In genomic region chr7:120864146-120864920, GRCh38 we compare ENCODE assay signal across 28 cellular contexts. TPM values are rescaled to one million over a fixed set of nuclear protein-coding genes. Genes with fewer than 3 reads are reported as not detected.
DNase-seq lines count a peak whose midpoint lies in the region; ATAC-seq and TF ChIP-seq lines count a peak whose summit lies in the region.
"Had no signal": no experiment of that assay in that cellular context is flagged by ENCODE, and none has a peak within 500 bp of the region (broad histone marks: within the 10 kb centered on the region; RNA-seq: fewer than 3 reads in every experiment).

No MANE protein-coding gene starts in this region.

- CTCF ChIA-PET in A673 (lab: Charles Lee): no interaction called here
- CTCF ChIA-PET in activated CD4-positive, alpha-beta T cell treated with anti-CD3 and anti-CD28 coated beads for 36 hours (lab: Charles Lee): interaction anchor here (0.8 kb wide), 1 partner anchor 61 kb away, joined by 3 read pairs; no protein-coding TSS in a partner anchor

- no peaks in the 10 kb centered on the region for H3K79me1 ChIP-seq in H9 (ENCODE audit: insufficient read depth, low read depth, low read length, poor library complexity, severe bottlenecking)

- peaks cover 0 to 2% of the 10 kb centered on the region in 2 experiments; a peak in 1 of 4 replicates for H3K4me1 Mint-ChIP-seq in H9
- no peaks in the 10 kb centered on the region for H3K4me1 Mint-ChIP-seq in activated CD4-positive, alpha-beta T cell treated with anti-CD3 and anti-CD28 coated beads for 36 hours
- H3K4me1 Mint-ChIP-seq: activated CD4-positive, alpha-beta memory T cell treated with anti-CD3 and anti-CD28 coated beads, Interleukin-2, amount 10 ng/mL, durations not matched to agents 7 days and 5 days; activated naive CD8-positive, alpha-beta T cell treated with anti-CD3 and anti-CD28 coated beads, Interleukin-2, amount 10 ng/mL, durations not matched to agents 7 days and 5 days; immature natural killer cell; stimulated activated naive B cell treated with anti-CD40 and anti-IgM and Interleukin-4, amounts not matched to agents 10 μg/mL and 1 μg/mL and 100 μg/mL, for 72 hours had no signal

- BruUV-seq in A673 (replicated peaks; lab: Mats Ljungman, UMichigan): no TSS peak

- no peak overlapping the region for H3K23ac ChIP-seq in H9 (ENCODE audit: insufficient read length, low read depth, low read length)

- POLR2A ChIA-PET in A673 (lab: Charles Lee; ENCODE audit: low non-redundant PET): no interaction called here
- POLR2A ChIA-PET in activated CD4-positive, alpha-beta T cell treated with anti-CD3 and anti-CD28 coated beads for 36 hours (lab: Charles Lee): no interaction called here

- no peaks in the 10 kb centered on the region for H3K27me3 ChIP-seq in A673 (replicated peaks; ENCODE audit: insufficient read depth, low read depth, low read length, poor library complexity)
- H3K27me3 ChIP-seq in H9 (ENCODE audit: insufficient read depth, low read length): no peaks in the 10 kb centered on the region
- H3K27me3 ChIP-seq: gastrocnemius medialis had no signal

- no peak overlapping the region for H4K8ac ChIP-seq in H9 (replicated peaks; ENCODE audit: insufficient read length, low read depth, low read length)

- H3K27ac Mint-ChIP-seq in H9: no peak overlapping the region
- H3K27ac Mint-ChIP-seq in activated CD4-positive, alpha-beta T cell treated with anti-CD3 and anti-CD28 coated beads for 36 hours: no peak overlapping the region
- H3K27ac Mint-ChIP-seq: activated CD4-positive, alpha-beta memory T cell treated with anti-CD3 and anti-CD28 coated beads, Interleukin-2, amount 10 ng/mL, durations not matched to agents 7 days and 5 days; activated naive CD8-positive, alpha-beta T cell treated with anti-CD3 and anti-CD28 coated beads, Interleukin-2, amount 10 ng/mL, durations not matched to agents 7 days and 5 days; CD8-positive, alpha-beta T cell; immature natural killer cell; stimulated activated naive B cell treated with anti-CD40 and anti-IgM and Interleukin-4, amounts not matched to agents 10 μg/mL and 1 μg/mL and 100 μg/mL, for 72 hours had no signal

- no peak overlapping the region for H4K5ac ChIP-seq in H9 (ENCODE audit: insufficient read length, low read depth, low read length)

- peak; percentile 37 for DNase-seq in A673 (ENCODE audit: low spot score)
- peak; percentile 58 for DNase-seq in astrocyte of the hippocampus (ENCODE audit: low read depth, low spot score)
- DNase-seq in left kidney (ENCODE audit: low read depth, low spot score): peak; percentile 48
- DNase-seq in H9: no peak
- DNase-seq in nucleus accumbens (lab: John Stamatoyannopoulos, UW): no peak
- DNase-seq in activated CD4-positive, alpha-beta T cell treated with anti-CD3 and anti-CD28 coated beads for 36 hours: no peak
- DNase-seq in SK-N-DZ (ENCODE audit: low spot score): no peak
- DNase-seq: activated CD4-positive, alpha-beta memory T cell treated with anti-CD3 and anti-CD28 coated beads, Interleukin-2, amount 10 ng/mL, durations not matched to agents 7 days and 5 days; activated CD4-positive, CD25-positive, alpha-beta regulatory T cell; activated effector memory CD4-positive, alpha-beta T cell treated with Interleukin-2 at 50 U/mL for 16 hours; activated naive CD8-positive, alpha-beta T cell treated with anti-CD3 and anti-CD28 coated beads, Interleukin-2, amount 10 ng/mL, durations not matched to agents 7 days and 5 days; CD8-positive, alpha-beta T cell; central memory CD4-positive, alpha-beta T cell; gastrocnemius medialis; hippocampal formation; immature natural killer cell; KG1; left lung; mesenchymal stem cell; MM.1S; NCI-H1436; psoas muscle; stimulated activated CD4-positive, alpha-beta T cell treated with anti-CD3 and anti-CD28 coated beads, Interleukin-15, amount 100 ng/mL, for 24 hours; stimulated activated naive B cell treated with anti-CD40 and anti-IgM and Interleukin-4, amounts not matched to agents 10 μg/mL and 1 μg/mL and 100 μg/mL, for 72 hours had no signal

- H3K36me3 Mint-ChIP-seq in H9 (ENCODE audit: insufficient read depth in 1 of 3, low read depth in 3 of 3): no peaks in the 10 kb centered on the region
- H3K36me3 Mint-ChIP-seq in activated CD4-positive, alpha-beta T cell treated with anti-CD3 and anti-CD28 coated beads for 36 hours (ENCODE audit: low read depth): no peaks in the 10 kb centered on the region
- H3K36me3 Mint-ChIP-seq: activated naive CD8-positive, alpha-beta T cell treated with anti-CD3 and anti-CD28 coated beads, Interleukin-2, amount 10 ng/mL, durations not matched to agents 7 days and 5 days; CD8-positive, alpha-beta T cell; immature natural killer cell; stimulated activated naive B cell treated with anti-CD40 and anti-IgM and Interleukin-4, amounts not matched to agents 10 μg/mL and 1 μg/mL and 100 μg/mL, for 72 hours had no signal

- H3K4me3 ChIP-seq in A673 (ENCODE audit: low read depth, low read length, poor library complexity, severe bottlenecking): no peak overlapping the region
- H3K4me3 ChIP-seq: gastrocnemius medialis, left lung, psoas muscle, SK-N-MC, suprapubic skin had no signal

- TF ChIP-seq RAD21 in Ishikawa (IDR thresholded peaks at IDR 0.05; ENCODE audit: low read depth): no peak

- H3K9ac ChIP-seq in H9 (ENCODE audit: extremely low read depth, insufficient read length, low read length): no peak overlapping the region

- H3K4me3 Mint-ChIP-seq in H9: no peak overlapping the region
- H3K4me3 Mint-ChIP-seq in activated CD4-positive, alpha-beta T cell treated with anti-CD3 and anti-CD28 coated beads for 36 hours: no peak overlapping the region
- H3K4me3 Mint-ChIP-seq: activated CD4-positive, alpha-beta memory T cell treated with anti-CD3 and anti-CD28 coated beads, Interleukin-2, amount 10 ng/mL, durations not matched to agents 7 days and 5 days; activated naive CD8-positive, alpha-beta T cell treated with anti-CD3 and anti-CD28 coated beads, Interleukin-2, amount 10 ng/mL, durations not matched to agents 7 days and 5 days; CD8-positive, alpha-beta T cell; immature natural killer cell; stimulated activated naive B cell treated with anti-CD40 and anti-IgM and Interleukin-4, amounts not matched to agents 10 μg/mL and 1 μg/mL and 100 μg/mL, for 72 hours had no signal

- no peaks in the 10 kb centered on the region for H3K9me3 ChIP-seq in A673 (ENCODE audit: low read depth, low read length, poor library complexity, severe bottlenecking)
- no peaks in the 10 kb centered on the region for H3K9me3 ChIP-seq in H9 (ENCODE audit: control insufficient read depth, low read depth, low read length)
- H3K9me3 ChIP-seq: gastrocnemius medialis, left lung, psoas muscle, suprapubic skin had no signal

- WGBS in H9 (ENCODE audit: extremely low coverage, insufficient read length, low lambda C conversion rate): no CpG with 5 or more reads among the region's 6 CpGs

- intact Hi-C loops in A673 (cut with micrococcal nuclease; ENCODE audit: unreplicated experiment): no loop called here
- intact Hi-C loops in activated CD4-positive, alpha-beta T cell treated with anti-CD3 and anti-CD28 coated beads for 36 hours (cut with DNase I, micrococcal nuclease): no loop called here

- H3T11ph ChIP-seq in H9 (ENCODE audit: low read length): no peak overlapping the region

- H3K4me1 ChIP-seq in A673 (ENCODE audit: insufficient read depth, low read length, poor library complexity, severe bottlenecking) (no peaks in the 10 kb centered on the region), H9 (ENCODE audit: insufficient read depth, low read length) (no peaks in the 10 kb centered on the region)
- H3K4me1 ChIP-seq: gastrocnemius medialis, left lung, psoas muscle, suprapubic skin had no signal

- no peak overlapping the region for H2AFZ ChIP-seq in H9 (ENCODE audit: low read length)

- no peak overlapping the region for H3K4ac ChIP-seq in H9 (ENCODE audit: low read depth, low read length)

- H4K91ac ChIP-seq in H9 (ENCODE audit: insufficient read length, low read depth, low read length): no peak overlapping the region

- no peak overlapping the region for H2BK20ac ChIP-seq in H9 (ENCODE audit: low read depth, low read length, poor library complexity, severe bottlenecking)

- H2BK15ac ChIP-seq in H9 (ENCODE audit: low read depth, low read length): no peak overlapping the region

- H2BK120ac ChIP-seq in H9 (ENCODE audit: low read depth, low read length, poor library complexity, severe bottlenecking): no peak overlapping the region

- no peaks in the 10 kb centered on the region for H3K9me3 Mint-ChIP-seq in H9
- no peaks in the 10 kb centered on the region for H3K9me3 Mint-ChIP-seq in activated CD4-positive, alpha-beta T cell treated with anti-CD3 and anti-CD28 coated beads for 36 hours (ENCODE audit: low read depth)
- H3K9me3 Mint-ChIP-seq: activated CD4-positive, alpha-beta memory T cell treated with anti-CD3 and anti-CD28 coated beads, Interleukin-2, amount 10 ng/mL, durations not matched to agents 7 days and 5 days; activated naive CD8-positive, alpha-beta T cell treated with anti-CD3 and anti-CD28 coated beads, Interleukin-2, amount 10 ng/mL, durations not matched to agents 7 days and 5 days; CD8-positive, alpha-beta T cell; stimulated activated naive B cell treated with anti-CD40 and anti-IgM and Interleukin-4, amounts not matched to agents 10 μg/mL and 1 μg/mL and 100 μg/mL, for 72 hours had no signal

- no peaks in the 10 kb centered on the region for H4K20me1 ChIP-seq in H9 (ENCODE audit: control insufficient read depth, insufficient read depth, insufficient read length)

- no peak overlapping the region for H2BK5ac ChIP-seq in H9 (ENCODE audit: insufficient read length, low read length)

- H3K27ac ChIP-seq in A673 (ENCODE audit: low read depth, low read length, poor library complexity, severe bottlenecking): no peak overlapping the region
- no peak overlapping the region for H3K27ac ChIP-seq in H9 (ENCODE audit: insufficient read length, low read depth, low read length)
- H3K27ac ChIP-seq: gastrocnemius medialis, left lung, psoas muscle, SK-N-MC, suprapubic skin had no signal

- H3K56ac ChIP-seq in H9 (ENCODE audit: insufficient read length, low read depth, low read length): no peak overlapping the region

- TF ChIP-seq CTCF in A673 (conservative IDR thresholded peaks at IDR 0.05; ENCODE audit: low read depth, low read length) (no peak), H9 (conservative IDR thresholded peaks at IDR 0.05) (no peak)

- no peaks in the 10 kb centered on the region for H3K79me2 ChIP-seq in H9 (ENCODE audit: insufficient read depth, low read length)

- TF ChIP-seq EP300 in Ishikawa (IDR thresholded peaks at IDR 0.05; ENCODE audit: borderline replicate concordance): peak; percentile 93

- ATAC-seq in activated CD4-positive, alpha-beta T cell treated with anti-CD3 and anti-CD28 coated beads for 36 hours: no peak
- ATAC-seq: CD8-positive, alpha-beta T cell; gastrocnemius medialis; left lung; psoas muscle; stimulated activated naive B cell treated with anti-CD40 and anti-IgM and Interleukin-4, amounts not matched to agents 10 μg/mL and 1 μg/mL and 100 μg/mL, for 72 hours had no signal

- H2AK5ac ChIP-seq in H9 (ENCODE audit: insufficient read length, low read length): no peak overlapping the region

- H3K23me2 ChIP-seq in H9 (ENCODE audit: insufficient read length, low read depth, low read length, poor library complexity, severe bottlenecking): no peaks in the 10 kb centered on the region

- H3K14ac ChIP-seq in H9 (ENCODE audit: insufficient read depth, low read length): no peak overlapping the region

- no peaks in the 10 kb centered on the region for H3K36me3 ChIP-seq in A673 (ENCODE audit: insufficient read depth, low read length, poor library complexity, severe bottlenecking)
- H3K36me3 ChIP-seq: gastrocnemius medialis, left lung, suprapubic skin had no signal

- no peaks in the 10 kb centered on the region for H3K27me3 Mint-ChIP-seq in H9 (ENCODE audit: low read depth)
- H3K27me3 Mint-ChIP-seq in activated CD4-positive, alpha-beta T cell treated with anti-CD3 and anti-CD28 coated beads for 36 hours: peaks cover 43% of the 10 kb centered on the region

- H3K4me2 ChIP-seq in H9 (ENCODE audit: insufficient read depth, insufficient read length, low read length): no peak overlapping the region

- no peak overlapping the region for H3K18ac ChIP-seq in H9 (ENCODE audit: insufficient read length, low read depth, low read length)

- H2BK12ac ChIP-seq in H9 (ENCODE audit: insufficient read length, low read depth, low read length): no peak overlapping the region

RNA-seq across cellular contexts. Expression of gene TSPAN12, which starts 6.4 kb away (rescaled TPM):
- total RNA-seq in A673 (2021): 0.92 and 1.5 TPM in 2 replicates
- total RNA-seq in H9 (2021): 6.6 and 8.7 TPM in 2 replicates
- not detected for total RNA-seq in activated CD4-positive, alpha-beta T cell treated with anti-CD3 and anti-CD28 coated beads for 36 hours
- 7.4 and 8.3 TPM in 2 replicates for polyA plus RNA-seq in SK-N-DZ (2014; cell fraction: cytosol; rRNA removed)
- 3.5 and 5.5 TPM in 2 replicates for polyA plus RNA-seq in SK-N-DZ (2014; cell fraction: nucleus; rRNA removed)
- total RNA-seq: activated CD4-positive, alpha-beta memory T cell treated with anti-CD3 and anti-CD28 coated beads, Interleukin-2, amount 10 ng/mL, durations not matched to agents 7 days and 5 days; activated naive CD8-positive, alpha-beta T cell treated with anti-CD3 and anti-CD28 coated beads, Interleukin-2, amount 10 ng/mL, durations not matched to agents 7 days and 5 days; CD8-positive, alpha-beta T cell; T-helper 1 cell treated with Interleukin-12 subunit alpha and Interleukin-12 subunit beta and Interleukin-4 antibody, amounts not matched to agents 30 ng/mL and 1 ng/mL, for 36 hours had no signal
- polyA plus RNA-seq: immature natural killer cell had no signal

Comparison
In these comparisons a context has a peak if more than half of its experiments do, and no peak if none do; other contexts are left out.
1. DNase-seq: peak in A673 (single experiment), astrocyte of the hippocampus (single experiment) and left kidney (single experiment); none in H9 (single experiment), nucleus accumbens (0 of 56), activated CD4-positive, alpha-beta T cell treated with anti-CD3 and anti-CD28 coated beads for 36 hours (single experiment) and SK-N-DZ (single experiment).